Comparison of ENCODE assay signal across 8 cellular contexts in the genomic region with DNA sequence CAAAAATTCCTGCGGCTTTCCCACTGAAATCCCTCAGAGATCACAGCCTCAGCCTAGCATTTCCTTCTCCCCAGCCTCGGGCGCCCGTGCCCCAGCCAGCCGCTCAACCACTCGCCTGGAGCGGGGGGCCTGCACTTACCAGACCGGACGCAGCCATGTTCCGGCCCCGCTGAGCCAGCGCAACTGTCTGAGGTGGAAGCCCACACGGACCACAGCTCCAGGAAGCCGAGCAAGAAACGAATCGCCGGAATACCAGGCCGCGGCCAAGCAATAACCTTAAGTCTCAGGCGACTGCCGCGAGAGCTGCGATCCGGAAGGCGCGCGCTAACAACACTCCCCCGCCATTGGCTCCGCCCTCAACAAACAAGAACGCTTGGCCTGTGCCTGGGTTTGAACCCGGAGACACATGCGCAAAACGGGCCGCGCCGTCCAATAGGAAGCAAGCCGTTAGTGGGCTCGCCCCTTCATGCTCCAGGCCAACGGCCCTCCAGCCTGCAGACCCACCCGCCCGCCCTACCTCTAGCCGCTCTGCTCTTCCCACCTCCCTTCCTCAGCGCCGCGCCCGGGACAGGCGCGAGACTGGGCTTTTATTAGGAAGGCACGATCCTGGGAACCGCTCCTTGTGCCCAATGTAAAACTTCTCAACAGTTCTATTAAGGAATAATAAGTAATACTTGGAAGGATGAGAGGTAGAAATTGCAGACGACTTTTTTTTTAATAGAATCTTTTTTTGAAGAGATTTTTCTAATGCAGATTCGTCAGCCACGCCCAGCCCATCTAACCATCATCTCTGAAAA. TPM values are rescaled to one million over a fixed set of nuclear protein-coding genes. Genes with fewer than 3 reads are reported as not detected.
DNase-seq lines count a peak whose midpoint lies in the region; ATAC-seq and TF ChIP-seq lines count a peak whose summit lies in the region.

A gene with protein sequence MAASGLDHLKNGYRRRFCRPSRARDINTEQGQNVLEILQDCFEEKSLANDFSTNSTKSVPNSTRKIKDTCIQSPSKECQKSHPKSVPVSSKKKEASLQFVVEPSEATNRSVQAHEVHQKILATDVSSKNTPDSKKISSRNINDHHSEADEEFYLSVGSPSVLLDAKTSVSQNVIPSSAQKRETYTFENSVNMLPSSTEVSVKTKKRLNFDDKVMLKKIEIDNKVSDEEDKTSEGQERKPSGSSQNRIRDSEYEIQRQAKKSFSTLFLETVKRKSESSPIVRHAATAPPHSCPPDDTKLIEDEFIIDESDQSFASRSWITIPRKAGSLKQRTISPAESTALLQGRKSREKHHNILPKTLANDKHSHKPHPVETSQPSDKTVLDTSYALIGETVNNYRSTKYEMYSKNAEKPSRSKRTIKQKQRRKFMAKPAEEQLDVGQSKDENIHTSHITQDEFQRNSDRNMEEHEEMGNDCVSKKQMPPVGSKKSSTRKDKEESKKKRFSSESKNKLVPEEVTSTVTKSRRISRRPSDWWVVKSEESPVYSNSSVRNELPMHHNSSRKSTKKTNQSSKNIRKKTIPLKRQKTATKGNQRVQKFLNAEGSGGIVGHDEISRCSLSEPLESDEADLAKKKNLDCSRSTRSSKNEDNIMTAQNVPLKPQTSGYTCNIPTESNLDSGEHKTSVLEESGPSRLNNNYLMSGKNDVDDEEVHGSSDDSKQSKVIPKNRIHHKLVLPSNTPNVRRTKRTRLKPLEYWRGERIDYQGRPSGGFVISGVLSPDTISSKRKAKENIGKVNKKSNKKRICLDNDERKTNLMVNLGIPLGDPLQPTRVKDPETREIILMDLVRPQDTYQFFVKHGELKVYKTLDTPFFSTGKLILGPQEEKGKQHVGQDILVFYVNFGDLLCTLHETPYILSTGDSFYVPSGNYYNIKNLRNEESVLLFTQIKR (minus strand): TSS at position 305 of the 797 bp plus-strand sequence. CDS start 148 bp downstream, at position 157.

- peak; percentile 59 to 86 for TF ChIP-seq POLR2A in tibial nerve (IDR thresholded peaks at IDR 0.05)

- H3K4me1 ChIP-seq in parathyroid adenoma (no peaks in the 10 kb centered on the region), tibial nerve (peaks cover 0 to 42% (median 13%) of the 10 kb centered on the region in 4 donors)

- H3K27ac ChIP-seq in parathyroid adenoma (peak within 1 kb of the TSS; percentile 88), tibial nerve (peak within 1 kb of the TSS; percentile 81 to 91 (median 90))

- H3K4me2 ChIP-seq in parathyroid adenoma (ENCODE audit: low read length), result peak within 1 kb of the TSS; percentile 77

- TF ChIP-seq EP300 in tibial nerve (IDR thresholded peaks at IDR 0.05), result peak in 1 of 2 donors; percentile 96

- H3K4me3 ChIP-seq in GM12864 (ENCODE audit: low read depth, low read length) (peak within 1 kb of the TSS; percentile 81), parathyroid adenoma (ENCODE audit: low read depth, low read length) (peak within 1 kb of the TSS; percentile 91), tibial nerve (peak within 1 kb of the TSS; percentile 53 to 68 (median 66))

- H3K9me3 ChIP-seq in parathyroid adenoma (ENCODE audit: control insufficient read depth, low read length) (no peaks in the 10 kb centered on the region), tibial nerve (no peaks in the 10 kb centered on the region)

- peak within 1 kb of the TSS; percentile 93 for H2AFZ ChIP-seq in parathyroid adenoma

- peak; percentile 95 for DNase-seq in GM12864 (ENCODE audit: low read depth)
- DNase-seq in NCI-H1417 (lab: John Stamatoyannopoulos, UW), result peak; percentile 97 to 99 (median 99)
- peak; percentile 75 to 92 for DNase-seq in SW 1271 (lab: John Stamatoyannopoulos, UW)
- DNase-seq in activated naive CD8-positive, alpha-beta T cell treated with anti-CD3 and anti-CD28 coated beads, Interleukin-2, amount 50 U/mL, for 16 hours (ENCODE audit: low read depth, low spot score), result peak; percentile 85
- peak; percentile 99 for DNase-seq in Right ventricle myocardium superior
- DNase-seq in tibial nerve (ENCODE audit: low spot score in 2 of 2), result peak; percentile 93 to 95

- TF ChIP-seq CTCF in GM12864 (IDR thresholded peaks at IDR 0.05; ENCODE audit: low read depth, low read length, missing control alignments) (no peak), parathyroid adenoma (IDR thresholded peaks at IDR 0.05) (no peak), tibial nerve (IDR thresholded peaks at IDR 0.05) (no peak)

- intact Hi-C loops in Right ventricle myocardium superior (cut with DNase I), result loop anchor here (10.0 kb wide), 1 partner anchor 159 kb away; the partner anchor contains the start of gene UBA6

- WGBS in tibial nerve, 2 donors, result 1 to 2% methylated on average over 33 to 53 of the region's 53 CpGs

- no peaks in the 10 kb centered on the region for H3K79me2 ChIP-seq in parathyroid adenoma

- no peaks in the 10 kb centered on the region for H3K27me3 ChIP-seq in parathyroid adenoma (ENCODE audit: control insufficient read depth, insufficient read depth, low read length)
- no peaks in the 10 kb centered on the region for H3K27me3 ChIP-seq in tibial nerve

- H3K9ac ChIP-seq in parathyroid adenoma, result peak within 1 kb of the TSS; percentile 87

- ATAC-seq in HG02759 (IDR thresholded peaks at IDR 0.05; ENCODE audit: unreplicated experiment), result peak; percentile 97
- peak; percentile 100 for ATAC-seq in Right ventricle myocardium superior (ENCODE audit: poor library complexity)

- H3K36me3 ChIP-seq in parathyroid adenoma (ENCODE audit: control insufficient read depth, insufficient read depth, low read length) (no peaks in the 10 kb centered on the region), tibial nerve (peaks cover 0 to 12% (median 0%) of the 10 kb centered on the region in 3 donors)

RNA-seq across cellular contexts. Expression of the gene that starts here (rescaled TPM):
- total RNA-seq in Right ventricle myocardium superior (6.9 TPM), tibial nerve (10 to 100 TPM; 31.9 to 66.7 (median 42.3) TPM)

Comparison
In these comparisons a context has a peak if more than half of its experiments do, and no peak if none do; other contexts are left out.
1. Peak in every context shown above with its lines: DNase-seq, ATAC-seq, H3K4me3 ChIP-seq and H3K27ac ChIP-seq.